In the genomic region with DNA sequence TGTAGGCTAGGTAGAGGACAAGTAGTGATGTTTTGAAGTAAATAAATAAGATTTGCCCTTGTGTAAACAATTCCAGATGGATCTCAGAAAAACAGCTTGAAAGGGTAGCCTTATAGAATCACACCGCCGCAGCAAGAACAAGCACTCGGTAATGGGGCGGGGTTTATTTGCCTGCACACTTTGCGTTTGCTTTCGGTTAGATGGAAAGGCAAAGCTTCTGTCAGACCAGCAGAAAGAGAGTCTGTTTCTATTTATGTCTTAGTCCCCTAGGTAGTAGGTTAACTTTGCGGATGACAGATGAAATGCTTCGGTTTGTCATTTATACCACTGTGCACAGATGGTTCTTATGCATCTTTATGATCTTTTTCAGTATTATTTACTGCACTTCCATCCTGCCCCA, we compare ENCODE assay signal across 22 cellular contexts.
DNase-seq lines count a peak whose midpoint lies in the region; TF ChIP-seq lines count a peak whose summit lies in the region.
"Had no signal": no experiment of that assay in that cellular context is flagged by ENCODE, and none has a peak within 500 bp of the region (broad histone marks: within the 10 kb centered on the region; RNA-seq: fewer than 3 reads in every experiment).

No MANE protein-coding gene starts in this region.

- peak overlapping the region; percentile 86 for H3K4me3 ChIP-seq in endocrine pancreas (ENCODE audit: control insufficient read depth, insufficient read depth, low read length)
- H3K4me3 ChIP-seq: HAP-1, K562, lower lobe of right lung, pancreas had no signal

- H3K9me3 ChIP-seq in endocrine pancreas (ENCODE audit: control insufficient read depth, low read length), result no peaks in the 10 kb centered on the region
- H3K9me3 ChIP-seq: HAP-1, lower lobe of right lung, pancreas had no signal

- no peaks in the 10 kb centered on the region for H3K4me1 ChIP-seq in endocrine pancreas (ENCODE audit: control insufficient read depth, insufficient read depth, low read length)
- H3K4me1 ChIP-seq: HAP-1, lower lobe of right lung, pancreas had no signal

- DNase-seq in DMS153 (lab: John Stamatoyannopoulos, UW) (peak; percentile 61), NCI-H1436 treated with DMSO at 0.1 percent for 48 hours (lab: John Stamatoyannopoulos, UW) (peak; percentile 31), NCI-H345 treated with DMSO at 0.1 percent for 48 hours (lab: John Stamatoyannopoulos, UW; ENCODE audit: unreplicated experiment) (peak; percentile 92), foreskin melanocyte (no peak), cerebellum (ENCODE audit: low spot score) (no peak), NCI-H526 (lab: John Stamatoyannopoulos, UW) (no peak), GM20000 (ENCODE audit: low spot score) (no peak)
- DNase-seq: activated CD4-positive, alpha-beta memory T cell treated with anti-CD3 and anti-CD28 coated beads, Interleukin-2, amount 10 ng/mL, durations not matched to agents 7 days and 5 days; activated naive CD4-positive, alpha-beta T cell treated with anti-CD3 and anti-CD28 coated beads for 36 hours; activated T-cell treated with anti-CD3 and anti-CD28 coated beads, Interleukin-2, amount 50 U/mL, for 1 hour; CD4-positive, CD25-positive, alpha-beta regulatory T cell; EL; endodermal cell; lower lobe of right lung; pancreas; SHP77 treated with DMSO at 0.1 percent for 48 hours; stimulated activated CD4-positive, alpha-beta T cell treated with anti-CD3 and anti-CD28 coated beads, Interleukin-2, amount 100 ng/mL, for 48 hours; T-helper 1 cell; WERI-Rb-1 had no signal

- H3K27me3 ChIP-seq in endocrine pancreas (ENCODE audit: control insufficient read depth, insufficient read depth, low read length), result no peaks in the 10 kb centered on the region
- H3K27me3 ChIP-seq: pancreas had no signal

- TF ChIP-seq CTCF in GM20000 (IDR thresholded peaks at IDR 0.05; ENCODE audit: extremely low read depth, missing control alignments), result no peak

- H3K36me3 ChIP-seq in endocrine pancreas (ENCODE audit: control insufficient read depth, insufficient read depth, low read length), result no peaks in the 10 kb centered on the region
- H3K36me3 ChIP-seq: HAP-1, lower lobe of right lung, pancreas, WERI-Rb-1 had no signal

- H3K9ac ChIP-seq in endocrine pancreas (ENCODE audit: control insufficient read depth, insufficient read depth, low read length), result no peak overlapping the region

Comparison
In these comparisons a context has a peak if more than half of its experiments do, and no peak if none do; other contexts are left out.
1. DNase-seq: peak in DMS153 (single experiment), NCI-H1436 treated with DMSO at 0.1 percent for 48 hours (single experiment) and NCI-H345 treated with DMSO at 0.1 percent for 48 hours (single experiment); none in foreskin melanocyte (single experiment), cerebellum (single experiment), NCI-H526 (0 of 2) and GM20000 (single experiment).